In the genomic region with DNA sequence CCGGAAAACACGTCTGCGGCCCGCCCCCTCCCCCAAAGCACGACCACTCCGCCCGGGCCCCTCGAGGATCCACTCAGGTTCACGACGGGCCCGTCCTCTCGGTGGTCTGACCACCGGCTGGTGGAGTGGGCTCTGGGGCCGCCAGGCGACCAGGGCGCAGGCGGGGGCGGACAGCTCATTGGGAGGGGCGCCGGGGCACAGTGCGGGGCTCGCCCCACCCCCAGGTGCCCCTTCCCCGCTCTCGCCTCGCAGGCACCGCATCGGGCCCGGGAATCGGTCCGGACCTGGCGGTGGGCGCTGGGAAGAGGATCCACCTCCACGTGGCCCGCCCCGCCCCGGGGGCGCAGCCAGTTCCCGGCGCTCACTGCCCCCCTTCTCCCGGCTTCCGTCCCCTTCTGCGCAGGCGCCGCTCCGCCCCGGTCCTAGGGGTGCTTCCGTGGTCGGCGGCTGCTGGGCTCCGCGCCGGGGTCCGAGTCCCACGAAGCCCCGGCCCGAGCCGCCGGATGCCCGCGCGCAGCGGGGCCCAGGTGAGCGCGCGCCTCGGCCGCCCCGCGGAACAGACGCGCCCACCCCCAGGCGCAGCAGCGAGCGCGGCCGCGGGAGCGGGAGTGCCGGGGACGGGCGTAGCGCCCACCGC, we compare ENCODE assay signal across 1 cellular context.
TF ChIP-seq lines count a peak whose summit lies in the region.

A gene with protein sequence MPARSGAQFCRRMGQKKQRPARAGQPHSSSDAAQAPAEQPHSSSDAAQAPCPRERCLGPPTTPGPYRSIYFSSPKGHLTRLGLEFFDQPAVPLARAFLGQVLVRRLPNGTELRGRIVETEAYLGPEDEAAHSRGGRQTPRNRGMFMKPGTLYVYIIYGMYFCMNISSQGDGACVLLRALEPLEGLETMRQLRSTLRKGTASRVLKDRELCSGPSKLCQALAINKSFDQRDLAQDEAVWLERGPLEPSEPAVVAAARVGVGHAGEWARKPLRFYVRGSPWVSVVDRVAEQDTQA (plus strand): TSS at position 419 of the 637 bp plus-strand sequence. CDS start 85 bp downstream, at position 504.

TF ChIP-seq in IMR-90, 13 proteins besides CTCF, POLR2A, EP300 and RAD21 (continued from another document):
- TF ChIP-seq, protein P1, sequence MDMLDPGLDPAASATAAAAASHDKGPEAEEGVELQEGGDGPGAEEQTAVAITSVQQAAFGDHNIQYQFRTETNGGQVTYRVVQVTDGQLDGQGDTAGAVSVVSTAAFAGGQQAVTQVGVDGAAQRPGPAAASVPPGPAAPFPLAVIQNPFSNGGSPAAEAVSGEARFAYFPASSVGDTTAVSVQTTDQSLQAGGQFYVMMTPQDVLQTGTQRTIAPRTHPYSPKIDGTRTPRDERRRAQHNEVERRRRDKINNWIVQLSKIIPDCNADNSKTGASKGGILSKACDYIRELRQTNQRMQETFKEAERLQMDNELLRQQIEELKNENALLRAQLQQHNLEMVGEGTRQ (IDR thresholded peaks at IDR 0.05; ENCODE audit: low read depth, low read length) = peak; percentile 78
- no peak for TF ChIP-seq NFE2L2 (IDR thresholded peaks at IDR 0.05; ENCODE audit: low read depth, low read length)
- no peak for TF ChIP-seq CEBPB (IDR thresholded peaks at IDR 0.05; ENCODE audit: low read depth, low read length)
- TF ChIP-seq SMC3 (IDR thresholded peaks at IDR 0.05; ENCODE audit: low read depth, low read length) = no peak
- TF ChIP-seq RFX5 (IDR thresholded peaks at IDR 0.05; ENCODE audit: low read depth, low read length) = no peak
- no peak for TF ChIP-seq RCOR1 (IDR thresholded peaks at IDR 0.05; ENCODE audit: insufficient replicate concordance, low read length)
